11 cellular contexts compared by ENCODE assay signal in the genomic region with DNA sequence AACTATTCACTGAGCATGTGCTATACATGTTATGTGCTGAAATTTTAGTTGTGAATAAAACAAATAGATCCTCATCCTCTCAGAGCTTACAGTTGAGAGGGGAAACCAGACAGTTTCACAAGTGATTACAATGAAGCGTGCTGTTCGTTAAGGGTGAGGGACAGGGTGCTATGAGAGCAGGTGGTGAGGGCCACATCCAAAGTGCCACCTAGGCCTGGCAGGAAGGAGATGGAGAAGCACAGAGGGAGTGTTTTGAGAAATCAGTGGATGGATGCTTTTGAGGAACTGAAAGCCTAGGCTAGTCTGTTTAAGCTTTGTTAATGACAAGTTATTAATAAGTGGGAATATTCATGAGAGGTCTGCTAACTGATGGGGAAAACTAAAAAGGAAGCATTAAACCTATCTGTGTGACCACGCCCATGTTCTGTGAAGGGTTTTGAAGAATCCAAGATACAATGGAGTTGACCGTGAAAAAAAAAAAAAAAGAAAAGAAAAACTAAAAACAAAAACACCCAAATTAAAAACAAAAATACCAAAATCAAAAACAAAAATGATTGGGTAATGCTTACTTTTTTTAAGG. TPM values are rescaled to one million over a fixed set of nuclear protein-coding genes. Genes with fewer than 3 reads are reported as not detected.
DNase-seq lines count a peak whose midpoint lies in the region; ATAC-seq and TF ChIP-seq lines count a peak whose summit lies in the region.
"Had no signal": no experiment of that assay in that cellular context is flagged by ENCODE, and none has a peak within 500 bp of the region (broad histone marks: within the 10 kb centered on the region; RNA-seq: fewer than 3 reads in every experiment).

No MANE protein-coding gene starts in this region.

- in situ Hi-C loops in GM23248 (cut with MboI): no loop called here

- WGBS in GM23248 (ENCODE audit: low coverage in 1 of 2, low lambda C conversion rate in 2 of 2, missing lambda C conversion rate in 2 of 2), 2 experiments: 66 to 75% methylated on average over 4 of the region's 4 CpGs

- H4K20me1 ChIP-seq in Loucy (ENCODE audit: insufficient read depth, low read length, poor library complexity, severe bottlenecking) (peaks cover 52% of the 10 kb centered on the region), GM23248 (ENCODE audit: insufficient read depth) (no peaks in the 10 kb centered on the region)

- H3K79me2 ChIP-seq in Loucy (ENCODE audit: insufficient read depth, low read length): peaks cover 98% of the 10 kb centered on the region
- no peaks in the 10 kb centered on the region for H3K79me2 ChIP-seq in GM23248 (ENCODE audit: insufficient read depth)

- peaks cover 9% of the 10 kb centered on the region for H3F3A ChIP-seq in Loucy (ENCODE audit: low read depth)
- no peaks in the 10 kb centered on the region; the same call in 1 of the 2 replicates for H3F3A ChIP-seq in GM23248 (ENCODE audit: insufficient read depth)

- H3K4me3 ChIP-seq in Loucy (ENCODE audit: low read length, poor library complexity, severe bottlenecking) (peak overlapping the region; percentile 80), left lung (no peak overlapping the region), vagina (no peak overlapping the region), GM23248 (no peak overlapping the region)
- H3K4me3 ChIP-seq: cardiac muscle cell, skin epidermis had no signal

- intact Hi-C loops in left lung (cut with DNase I): no loop called here
- intact Hi-C loops in vagina (cut with DNase I): loop anchor here (5.0 kb wide), 1 partner anchor 71 kb away; no protein-coding TSS in a partner anchor

- H3K27me3 ChIP-seq in Loucy (ENCODE audit: insufficient read depth, low read length, poor library complexity, severe bottlenecking) (no peaks in the 10 kb centered on the region), left lung (no peaks in the 10 kb centered on the region), vagina (no peaks in the 10 kb centered on the region), GM23248 (replicated peaks; ENCODE audit: insufficient read depth) (no peaks in the 10 kb centered on the region)
- H3K27me3 ChIP-seq: cardiac muscle cell had no signal

- H3K9ac ChIP-seq in Loucy (ENCODE audit: low read depth, low read length, poor library complexity, severe bottlenecking) (peak overlapping the region; percentile 63), GM23248 (no peak overlapping the region)

- H3K9me3 ChIP-seq in Loucy (ENCODE audit: insufficient read depth, low read depth, low read length): no peaks in the 10 kb centered on the region
- H3K9me3 ChIP-seq in left lung: no peaks in the 10 kb centered on the region
- no peaks in the 10 kb centered on the region for H3K9me3 ChIP-seq in vagina
- no peaks in the 10 kb centered on the region for H3K9me3 ChIP-seq in GM23248 (ENCODE audit: low read depth)

- no peak for TF ChIP-seq CTCF in Loucy (conservative IDR thresholded peaks at IDR 0.05; ENCODE audit: low read length)
- no peak for TF ChIP-seq CTCF in left lung (IDR thresholded peaks at IDR 0.05)
- TF ChIP-seq CTCF in vagina (IDR thresholded peaks at IDR 0.05): no peak

- DNase-seq in left lung (no peak), vagina (ENCODE audit: extremely low spot score in 2 of 2) (no peak), cerebellar nuclear complex (lab: John Stamatoyannopoulos, UW) (no peak), GM23248 (no peak)
- DNase-seq: NCI-H1105 treated with DMSO at 0.1 percent for 48 hours had no signal

- H3K4me2 ChIP-seq in Loucy (ENCODE audit: low read depth, low read length, poor library complexity, severe bottlenecking) (peak overlapping the region; percentile 95), GM23248 (ENCODE audit: unreplicated experiment) (no peak overlapping the region)

- 0 out of 2 replicates have a peak, but pooled peaks cover 4% of the 10 kb centered on the region for H3K36me3 ChIP-seq in Loucy (ENCODE audit: insufficient read depth, low read length)
- no peaks in the 10 kb centered on the region for H3K36me3 ChIP-seq in left lung
- no peaks in the 10 kb centered on the region for H3K36me3 ChIP-seq in vagina
- H3K36me3 ChIP-seq in GM23248 (ENCODE audit: low read depth): no peaks in the 10 kb centered on the region
- H3K36me3 ChIP-seq: cardiac muscle cell had no signal

- H2AFZ ChIP-seq in Loucy (ENCODE audit: low read length) (no peak overlapping the region), GM23248 (no peak overlapping the region)

- H3K9me2 ChIP-seq in Loucy (replicated peaks; ENCODE audit: low read depth, low read length) (no peaks in the 10 kb centered on the region), GM23248 (ENCODE audit: insufficient read depth) (no peaks in the 10 kb centered on the region)

- peak overlapping the region in 1 of 2 donors; percentile 24 for H3K27ac ChIP-seq in left lung
- no peak overlapping the region for H3K27ac ChIP-seq in vagina
- no peak overlapping the region for H3K27ac ChIP-seq in GM23248
- H3K27ac ChIP-seq: cardiac muscle cell had no signal

- ATAC-seq in GM18907 (IDR thresholded peaks at IDR 0.05; ENCODE audit: unreplicated experiment) (peak; percentile 74), HG02571 (IDR thresholded peaks at IDR 0.05; ENCODE audit: unreplicated experiment) (peak; percentile 51), left lung (peak; percentile 7)
- ATAC-seq: WTC11 had no signal

- H3K4me1 ChIP-seq in Loucy (ENCODE audit: insufficient read depth, low read length, poor library complexity, severe bottlenecking) (peaks cover 85% of the 10 kb centered on the region), left lung (peaks cover 8 to 76% of the 10 kb centered on the region in 2 donors), vagina (peaks cover 16% of the 10 kb centered on the region), GM23248 (ENCODE audit: insufficient read depth) (no peaks in the 10 kb centered on the region)

- no peak for TF ChIP-seq POLR2A in vagina (IDR thresholded peaks at IDR 0.05)

RNA-seq across cellular contexts. Expression of a gene that starts 7.3 kb away (rescaled TPM):
- total RNA-seq in left lung (10 to 100 TPM; 33.2 to 38.8 TPM), vagina (21.1 TPM)
- total RNA-seq in GM23248 (2014; rRNA removed; shearing (Covaris generic)): 0.97 and 1.8 TPM in 2 replicates
- polyA plus RNA-seq in GM23248 (2016; fragmentation: Nextera tagmentation; extraction: Ambion mirVana): 0.67 and 0.70 TPM in 2 replicates

Comparison
In these comparisons a context has a peak if more than half of its experiments do, and no peak if none do; other contexts are left out.
1. ATAC-seq: peak in every context shown above with its lines; median percentile 74 in GM18907; 51 in HG02571; 7 in left lung.